In genomic region chr11:31509412-31510345, GRCh38 we compare ENCODE assay signal across 8 cellular contexts. TPM values are rescaled to one million over a fixed set of nuclear protein-coding genes. Genes with fewer than 3 reads are reported as not detected.
A peak's percentile ranks its signal among the peaks of the same experiment; 100 is the strongest.
DNase-seq lines count a peak whose midpoint lies in the region; ATAC-seq, FAIRE-seq and TF ChIP-seq lines count a peak whose summit lies in the region.

TSS of gene ELP4 (plus strand) at chr11:31509767. CDS start at chr11:31509785, 18 bp downstream.
TSS of gene IMMP1L (minus strand) at chr11:31509622. CDS start at chr11:31463276, 46,346 bp downstream.

- ATAC-seq in HG02884 (IDR thresholded peaks at IDR 0.05; ENCODE audit: unreplicated experiment) (peak; percentile 100), left ventricle myocardium superior (peak; percentile 100), psoas muscle (peak; percentile 100)

- H3K27ac ChIP-seq in psoas muscle: peak within 1 kb of the TSS; percentile 85

- H3K9me3 ChIP-seq in psoas muscle: no peaks in the 10 kb centered on the region

- no peaks in the 10 kb centered on the region for H3K27me3 ChIP-seq in psoas muscle (ENCODE audit: insufficient read depth in 3 of 3, low read length in 2 of 3)

- in situ Hi-C loops in GM13977 (cut with MboI; ENCODE audit: low pct_unique_long_range_greater_than_20kb, low sequenced_read_pairs, unreplicated experiment): no loop called here

- H3K4me3 Mint-ChIP-seq in T-helper 1 cell treated with Interleukin-12 subunit alpha and Interleukin-12 subunit beta and Interleukin-4 antibody, amounts not matched to agents 30 μg/mL and 1 μg/mL, for 36 hours: peak within 1 kb of the TSS; percentile 98

- peak; percentile 94 for DNase-seq in GM13977 (ENCODE audit: low spot score)
- DNase-seq in NCI-H1694 (lab: John Stamatoyannopoulos, UW): peak; percentile 98
- DNase-seq in amygdala (lab: John Stamatoyannopoulos, UW): peak; percentile 74 to 98 (median 93)
- peak; percentile 95 for DNase-seq in left ventricle myocardium superior
- DNase-seq in psoas muscle: peak; percentile 94 to 97
- peak; percentile 98 for DNase-seq in urothelium cell line (ENCODE audit: low spot score)

- no peaks in the 10 kb centered on the region for H3K9me3 Mint-ChIP-seq in T-helper 1 cell treated with Interleukin-12 subunit alpha and Interleukin-12 subunit beta and Interleukin-4 antibody, amounts not matched to agents 30 μg/mL and 1 μg/mL, for 36 hours

- H3K4me1 Mint-ChIP-seq in T-helper 1 cell treated with Interleukin-12 subunit alpha and Interleukin-12 subunit beta and Interleukin-4 antibody, amounts not matched to agents 30 μg/mL and 1 μg/mL, for 36 hours (ENCODE audit: low read depth): peaks cover 27% of the 10 kb centered on the region

- no peak for TF ChIP-seq CTCF in GM13977 (IDR thresholded peaks at IDR 0.05; ENCODE audit: extremely low read depth, insufficient read depth, missing control alignments)
- TF ChIP-seq CTCF in psoas muscle (IDR thresholded peaks at IDR 0.05): no peak

- intact Hi-C loops in left ventricle myocardium superior (cut with micrococcal nuclease) (no loop called here), psoas muscle (cut with DNase I) (no loop called here)

- H3K27ac Mint-ChIP-seq in T-helper 1 cell treated with Interleukin-12 subunit alpha and Interleukin-12 subunit beta and Interleukin-4 antibody, amounts not matched to agents 30 μg/mL and 1 μg/mL, for 36 hours: peak within 1 kb of the TSS; percentile 97

- FAIRE-seq in urothelium cell line (lab: Jason Lieb, UNC): no peak

- H3K4me3 ChIP-seq in psoas muscle: peak within 1 kb of the TSS; percentile 95

- H3K4me1 ChIP-seq in psoas muscle: peaks cover 27% of the 10 kb centered on the region

- peaks cover 0 to 3% of the 10 kb centered on the region in 2 donors for H3K36me3 ChIP-seq in psoas muscle (ENCODE audit: insufficient read depth in 1 of 2, low read depth in 1 of 2)

- no peaks in the 10 kb centered on the region for H3K27me3 Mint-ChIP-seq in T-helper 1 cell treated with Interleukin-12 subunit alpha and Interleukin-12 subunit beta and Interleukin-4 antibody, amounts not matched to agents 30 μg/mL and 1 μg/mL, for 36 hours (ENCODE audit: low read depth)

- 0 to 1% (median 0%) methylated on average over 47 of the region's 47 CpGs for WGBS in psoas muscle, 3 donors

- H3K36me3 Mint-ChIP-seq in T-helper 1 cell treated with Interleukin-12 subunit alpha and Interleukin-12 subunit beta and Interleukin-4 antibody, amounts not matched to agents 30 μg/mL and 1 μg/mL, for 36 hours (ENCODE audit: low read depth): peaks cover 2% of the 10 kb centered on the region

RNA-seq across cellular contexts. Expression of gene ELP4, which starts in this region (rescaled TPM):
- 15.6 TPM for total RNA-seq in left ventricle myocardium superior
- 10 to 100 TPM in 2 of 4 donors, 1 to 10 TPM in 2; 7.7 to 12.9 (median 9.7) TPM for total RNA-seq in psoas muscle
- polyA plus RNA-seq in psoas muscle: 1 to 10 TPM; 4.2 to 8.6 (median 6.6) TPM

RNA-seq across cellular contexts. Expression of gene IMMP1L, which starts in this region (rescaled TPM):
- total RNA-seq in left ventricle myocardium superior (28.4 TPM), psoas muscle (10 to 100 TPM; 17.7 to 28.6 (median 24.4) TPM)
- 10 to 100 TPM; 15.5 to 42.1 (median 38.8) TPM for polyA plus RNA-seq in psoas muscle

Comparison
In these comparisons a context has a peak if more than half of its experiments do, and no peak if none do; other contexts are left out.
1. Peak in every context shown above with its lines: DNase-seq, ATAC-seq, H3K4me3 ChIP-seq and H3K27ac ChIP-seq.